In the genomic region with DNA sequence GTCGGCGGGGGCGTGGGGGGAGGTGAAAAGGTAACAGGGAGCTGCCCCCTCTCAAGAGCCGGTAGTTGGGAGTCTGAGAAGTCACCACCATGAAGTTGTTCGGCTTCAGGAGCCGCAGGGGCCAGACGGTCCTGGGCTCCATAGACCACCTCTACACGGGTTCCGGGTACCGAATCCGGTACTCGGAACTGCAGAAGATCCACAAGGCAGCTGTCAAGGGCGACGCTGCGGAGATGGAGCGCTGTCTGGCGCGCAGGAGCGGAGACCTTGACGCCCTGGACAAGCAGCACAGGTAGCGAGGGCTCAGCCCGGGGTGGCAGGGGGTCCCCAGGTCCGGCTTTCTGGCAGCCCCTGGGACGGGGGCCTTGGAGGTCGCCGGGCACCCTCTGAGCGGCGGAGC, we compare ENCODE assay signal across 8 cellular contexts. TPM values are rescaled to one million over a fixed set of nuclear protein-coding genes. Genes with fewer than 3 reads are reported as not detected.
A peak's percentile ranks its signal among the peaks of the same experiment; 100 is the strongest.
DNase-seq lines count a peak whose midpoint lies in the region; ATAC-seq and TF ChIP-seq lines count a peak whose summit lies in the region.

No MANE protein-coding gene starts in this region.

- peak overlapping the region; percentile 64 for H3K27ac Mint-ChIP-seq in activated CD4-positive, alpha-beta memory T cell treated with anti-CD3 and anti-CD28 coated beads for 36 hours

- CTCF ChIA-PET in activated CD4-positive, alpha-beta memory T cell treated with anti-CD3 and anti-CD28 coated beads for 36 hours (lab: Charles Lee) = interaction anchor here (0.9 to 1.9 kb wide), 5 partner anchors 11 to 358 kb away, joined by 3 to 5 read pairs (median 3); a partner anchor contains a TSS

- H3K4me3 ChIP-seq in iPS-18c (ENCODE audit: insufficient read depth, low read depth, low read length) (peak overlapping the region; percentile 31; the same call in 1 of the 2 replicates), transverse colon (peak overlapping the region in 3 of 4 donors; percentile 35 to 64 (median 40))

- no peak for TF ChIP-seq POLR2A in transverse colon (IDR thresholded peaks at IDR 0.05)

- H3K27me3 ChIP-seq in transverse colon = no peaks in the 10 kb centered on the region

- H3K9me3 ChIP-seq in iPS-18c (ENCODE audit: control insufficient read depth, insufficient read depth, low read length) = peaks cover 2% of the 10 kb centered on the region
- no peaks in the 10 kb centered on the region for H3K9me3 ChIP-seq in transverse colon

- peaks cover 4% of the 10 kb centered on the region for H3K4me1 Mint-ChIP-seq in activated CD4-positive, alpha-beta memory T cell treated with anti-CD3 and anti-CD28 coated beads for 36 hours (ENCODE audit: low read depth)

- peak; percentile 20 for DNase-seq in activated naive CD4-positive, alpha-beta T cell treated with Interleukin-2 at 50 U/mL for 16 hours
- no peak for DNase-seq in activated naive CD4-positive, alpha-beta T cell (lab: John Stamatoyannopoulos, UW)
- DNase-seq in activated CD4-positive, alpha-beta memory T cell treated with anti-CD3 and anti-CD28 coated beads for 36 hours = no peak
- DNase-seq in transverse colon = no peak
- DNase-seq in activated CD4-positive, CD25-positive, alpha-beta regulatory T cell treated with anti-CD3 and anti-CD28 coated beads, Interleukin-2, amount 50 U/mL, for 72 hours = no peak

- ATAC-seq in HG03159 (IDR thresholded peaks at IDR 0.05; ENCODE audit: unreplicated experiment) = no peak
- no peak for ATAC-seq in HG02623 (IDR thresholded peaks at IDR 0.05; ENCODE audit: unreplicated experiment)

- H3K36me3 ChIP-seq in transverse colon = no peaks in the 10 kb centered on the region

- peak overlapping the region; percentile 85 for H3K4me3 Mint-ChIP-seq in activated CD4-positive, alpha-beta memory T cell treated with anti-CD3 and anti-CD28 coated beads for 36 hours

- peaks cover 0 to 3% (median 0%) of the 10 kb centered on the region in 4 donors for H3K4me1 ChIP-seq in transverse colon

- WGBS in transverse colon (ENCODE audit: low coverage in 1 of 2), 2 donors = 68% methylated on average over 15 of the region's 28 CpGs; no CpG with 5 or more reads in 1 of the 2 donors

- H3K27ac ChIP-seq in transverse colon = peak overlapping the region in 2 of 4 donors; percentile 10 to 36

- H3K36me3 Mint-ChIP-seq in activated CD4-positive, alpha-beta memory T cell treated with anti-CD3 and anti-CD28 coated beads for 36 hours = no peaks in the 10 kb centered on the region

- H3K27me3 Mint-ChIP-seq in activated CD4-positive, alpha-beta memory T cell treated with anti-CD3 and anti-CD28 coated beads for 36 hours = no peaks in the 10 kb centered on the region

- in situ Hi-C loops in transverse colon (cut with MboI; ENCODE audit: low pct_ligation_motif_present in 1 of 4, low pct_unique_long_range_greater_than_20kb in 1 of 4, low sequenced_read_pairs in 3 of 4) = no loop called here

- TF ChIP-seq EP300 in transverse colon (IDR thresholded peaks at IDR 0.05; ENCODE audit: low read depth) = no peak

- intact Hi-C loops in activated CD4-positive, alpha-beta memory T cell treated with anti-CD3 and anti-CD28 coated beads for 36 hours (cut with micrococcal nuclease) = loop anchor here (2.0 kb wide), 1 partner anchor 47 kb away; a partner anchor contains a TSS
- intact Hi-C loops in transverse colon (cut with DNase I; ENCODE audit: low total_unique reads) = no loop called here

- no peaks in the 10 kb centered on the region for H3K9me3 Mint-ChIP-seq in activated CD4-positive, alpha-beta memory T cell treated with anti-CD3 and anti-CD28 coated beads for 36 hours

- POLR2A ChIA-PET in activated CD4-positive, alpha-beta memory T cell treated with anti-CD3 and anti-CD28 coated beads for 36 hours (lab: Charles Lee) = no interaction called here

- no peak for TF ChIP-seq CTCF in transverse colon (IDR thresholded peaks at IDR 0.05)

RNA-seq across cellular contexts. Expression of a gene that starts 47.1 kb away (rescaled TPM):
- 10 to 100 TPM; 14.1 to 15.8 TPM for total RNA-seq in activated CD4-positive, alpha-beta memory T cell treated with anti-CD3 and anti-CD28 coated beads for 36 hours
- 10 to 100 TPM in 1 of 4 donors, 1 to 10 TPM in 3; 1.2 to 15.3 (median 4.5) TPM for total RNA-seq in transverse colon
